Comparison of ENCODE assay signal across 27 cellular contexts in the genomic region with DNA sequence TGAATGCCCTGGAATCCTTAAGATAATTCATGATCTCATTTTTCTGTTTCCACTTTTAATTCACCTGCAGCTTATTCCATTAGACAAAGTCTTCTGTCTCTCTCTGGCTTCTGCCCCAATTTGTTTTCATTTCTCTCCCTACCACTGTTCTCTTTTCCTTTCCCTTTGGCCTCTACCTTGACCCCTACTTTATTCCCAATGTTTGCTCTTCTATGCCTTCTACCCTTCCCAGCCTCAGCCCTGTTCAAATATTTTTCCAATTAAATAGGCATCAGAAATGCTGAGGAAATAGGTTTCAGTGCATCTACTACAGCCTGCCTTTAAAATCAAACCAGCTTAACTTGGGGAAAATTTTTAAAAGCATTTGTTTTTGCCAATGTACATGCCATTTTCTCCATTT.
"Had no signal": no experiment of that assay in that cellular context is flagged by ENCODE, and none has a peak within 500 bp of the region (broad histone marks: within the 10 kb centered on the region; RNA-seq: fewer than 3 reads in every experiment).

No MANE protein-coding gene starts in this region.

- H3K4me1 Mint-ChIP-seq: immature natural killer cell; naive thymus-derived CD8-positive, alpha-beta T cell; nephron; neural crest cell; stimulated activated effector memory CD8-positive, alpha-beta T cell treated with anti-CD3 and anti-CD28 coated beads, Interleukin-12 subunit alpha, Interleukin-12 subunit beta, amount 100 ng/mL, for 72 hours had no signal

- H3K27me3 ChIP-seq: pancreas, tibial nerve, uterus had no signal

- H3K27ac ChIP-seq: lower lobe of right lung, pancreas, prostate gland, skin epidermis, tibial nerve, uterus had no signal

- H3K9me3 Mint-ChIP-seq: nephron; stimulated activated effector memory CD8-positive, alpha-beta T cell treated with anti-CD3 and anti-CD28 coated beads, Interleukin-12 subunit alpha, Interleukin-12 subunit beta, amount 100 ng/mL, for 72 hours; stimulated activated naive CD8-positive, alpha-beta T cell treated with anti-CD3 and anti-CD28 coated beads, Interleukin-15, Interleukin-2, amounts not matched to agents 100 ng/mL and 50 ng/mL, for 24 hours; type B pancreatic cell had no signal

- H3K27ac Mint-ChIP-seq: immature natural killer cell; naive thymus-derived CD8-positive, alpha-beta T cell; nephron; stimulated activated effector memory CD8-positive, alpha-beta T cell treated with anti-CD3 and anti-CD28 coated beads, Interleukin-12 subunit alpha, Interleukin-12 subunit beta, amount 100 ng/mL, for 72 hours; stimulated activated naive CD8-positive, alpha-beta T cell treated with anti-CD3 and anti-CD28 coated beads, Interleukin-15, Interleukin-2, amounts not matched to agents 100 ng/mL and 50 ng/mL, for 24 hours; type B pancreatic cell had no signal

- H3K4me3 ChIP-seq: lower lobe of right lung, pancreas, prostate gland, skin epidermis, tibial nerve, uterus had no signal

- H3K36me3 Mint-ChIP-seq: immature natural killer cell; naive thymus-derived CD8-positive, alpha-beta T cell; stimulated activated effector memory CD8-positive, alpha-beta T cell treated with anti-CD3 and anti-CD28 coated beads, Interleukin-12 subunit alpha, Interleukin-12 subunit beta, amount 100 ng/mL, for 72 hours; type B pancreatic cell had no signal

- H3K4me3 Mint-ChIP-seq: immature natural killer cell; naive thymus-derived CD8-positive, alpha-beta T cell; nephron; neural crest cell; stimulated activated effector memory CD8-positive, alpha-beta T cell treated with anti-CD3 and anti-CD28 coated beads, Interleukin-12 subunit alpha, Interleukin-12 subunit beta, amount 100 ng/mL, for 72 hours; stimulated activated naive CD8-positive, alpha-beta T cell treated with anti-CD3 and anti-CD28 coated beads, Interleukin-15, Interleukin-2, amounts not matched to agents 100 ng/mL and 50 ng/mL, for 24 hours; type B pancreatic cell had no signal

- H3K9me3 ChIP-seq: lower lobe of right lung, pancreas, prostate gland, tibial nerve, uterus had no signal

- FAIRE-seq: islet of Langerhans, pancreas had no signal

- DNase-seq: hypothalamus; immature natural killer cell; left ventricle myocardium superior; lower lobe of right lung; mammary epithelial cell; mesenchymal stem cell; naive thymus-derived CD8-positive, alpha-beta T cell; nucleus accumbens; pancreas; posterior cingulate gyrus; retina; right cardiac atrium; stimulated activated CD4-positive, alpha-beta T cell treated with anti-CD3 and anti-CD28 coated beads, Interleukin-12 subunit alpha, Interleukin-12 subunit beta, amount 100 ng/mL, for 4 hours; stimulated activated CD4-positive, alpha-beta T cell treated with anti-CD3 and anti-CD28 coated beads, Interleukin-15, amount 100 ng/mL, for 24 hours; stimulated activated CD4-positive, alpha-beta T cell treated with anti-CD3 and anti-CD28 coated beads, Interleukin-4, amount 100 ng/mL, for 24 hours; stimulated activated naive CD4-positive, alpha-beta T cell; uterus had no signal

- H3K4me1 ChIP-seq: lower lobe of right lung, pancreas, prostate gland, tibial nerve, uterus had no signal

- H3K36me3 ChIP-seq: lower lobe of right lung, pancreas, prostate gland, tibial nerve, uterus had no signal

- ATAC-seq: left ventricle myocardium superior; lower lobe of right lung; naive thymus-derived CD8-positive, alpha-beta T cell; pancreas; right cardiac atrium; sciatic nerve; stimulated activated effector memory CD8-positive, alpha-beta T cell treated with anti-CD3 and anti-CD28 coated beads, Interleukin-12 subunit alpha, Interleukin-12 subunit beta, amount 100 ng/mL, for 72 hours had no signal

- H3K27me3 Mint-ChIP-seq: stimulated activated naive CD8-positive, alpha-beta T cell treated with anti-CD3 and anti-CD28 coated beads, Interleukin-15, Interleukin-2, amounts not matched to agents 100 ng/mL and 50 ng/mL, for 24 hours; type B pancreatic cell had no signal
